19 cellular contexts compared by ENCODE assay signal in the genomic region with DNA sequence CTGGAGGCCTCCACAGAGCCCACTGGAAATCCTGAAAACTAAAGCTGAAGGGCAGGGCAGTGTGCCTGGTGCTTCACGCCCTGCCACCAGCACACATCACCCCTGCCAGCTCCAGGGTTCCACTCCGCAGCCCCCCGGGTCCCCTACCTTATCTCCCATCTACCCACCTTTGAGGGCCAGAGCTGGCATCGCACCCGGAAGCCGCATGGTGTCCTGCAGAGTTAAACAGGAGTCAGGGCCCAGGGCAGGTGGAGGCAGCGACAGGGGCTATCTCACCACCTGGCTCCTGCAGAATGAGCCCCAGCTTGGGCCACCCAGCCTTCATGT. TPM values are rescaled to one million over a fixed set of nuclear protein-coding genes. Genes with fewer than 3 reads are reported as not detected.
A peak's percentile ranks its signal among the peaks of the same experiment; 100 is the strongest.
DNase-seq lines count a peak whose midpoint lies in the region; ATAC-seq and TF ChIP-seq lines count a peak whose summit lies in the region.
"Had no signal": no experiment of that assay in that cellular context is flagged by ENCODE, and none has a peak within 500 bp of the region (broad histone marks: within the 10 kb centered on the region; RNA-seq: fewer than 3 reads in every experiment).

No MANE protein-coding gene starts in this region.

- TF ChIP-seq CTCF in left ventricle myocardium inferior (IDR thresholded peaks at IDR 0.05; ENCODE audit: borderline replicate concordance) (no peak), sigmoid colon (IDR thresholded peaks at IDR 0.05) (no peak), vagina (IDR thresholded peaks at IDR 0.05) (no peak)

- TF ChIP-seq POLR2A in sigmoid colon (IDR thresholded peaks at IDR 0.05) (no peak), vagina (IDR thresholded peaks at IDR 0.05) (no peak)

- H3K4me3 ChIP-seq in left ventricle myocardium inferior (peak overlapping the region; percentile 36), sigmoid colon (no peak overlapping the region), vagina (no peak overlapping the region)
- H3K4me3 ChIP-seq: SJCRH30 had no signal

- H3K27me3 ChIP-seq in left ventricle myocardium inferior (ENCODE audit: low read depth) (no peaks in the 10 kb centered on the region), layer of hippocampus (ENCODE audit: control insufficient read depth, insufficient read depth, low read length) (no peaks in the 10 kb centered on the region), sigmoid colon (no peaks in the 10 kb centered on the region), vagina (no peaks in the 10 kb centered on the region)
- H3K27me3 ChIP-seq: SJCRH30 had no signal

- no peaks in the 10 kb centered on the region for H3K9me3 ChIP-seq in left ventricle myocardium inferior (replicated peaks)
- H3K9me3 ChIP-seq in sigmoid colon: no peaks in the 10 kb centered on the region
- no peaks in the 10 kb centered on the region for H3K9me3 ChIP-seq in vagina
- H3K9me3 ChIP-seq: SJCRH30 had no signal

- no peak for DNase-seq in left ventricle myocardium inferior
- DNase-seq in left cardiac atrium: no peak
- no peak for DNase-seq in sigmoid colon
- no peak for DNase-seq in vagina (ENCODE audit: extremely low spot score in 2 of 2)
- no peak for DNase-seq in amygdala (lab: John Stamatoyannopoulos, UW)
- DNase-seq: activated CD4-positive, alpha-beta T cell treated with anti-CD3 and anti-CD28 coated beads, Interleukin-2, amount 50 U/mL, for 48 hours; GDM1; NCI-H1436; SJCRH30; small intestine; stimulated activated naive CD4-positive, alpha-beta T cell treated with Interleukin-2 at 50 U/mL for 16 hours had no signal

- no peak for TF ChIP-seq EP300 in sigmoid colon (IDR thresholded peaks at IDR 0.05)

- 93 to 94% methylated on average over 7 of the region's 7 CpGs for WGBS in sigmoid colon, 2 donors

- ATAC-seq in left cardiac atrium: no peak
- no peak for ATAC-seq in esophagus mucosa
- ATAC-seq in GM19455 (IDR thresholded peaks at IDR 0.05; ENCODE audit: unreplicated experiment): no peak

- peak overlapping the region; percentile 89 for H3K27ac ChIP-seq in left ventricle myocardium inferior (replicated peaks)
- peak overlapping the region; percentile 82 for H3K27ac ChIP-seq in layer of hippocampus (ENCODE audit: low read depth, low read length)
- H3K27ac ChIP-seq in sigmoid colon: peak overlapping the region; percentile 84 to 92 (median 87)
- H3K27ac ChIP-seq in vagina: peak overlapping the region; percentile 83
- H3K27ac ChIP-seq: KMS-11 had no signal

- intact Hi-C loops in left ventricle myocardium inferior (cut with micrococcal nuclease) (no loop called here), left cardiac atrium (cut with DNase I) (loop anchor here in 1 of 2 donors (10.0 kb wide), 1 partner anchor 298 kb away; no protein-coding TSS in a partner anchor), sigmoid colon (cut with DNase I) (no loop called here), vagina (cut with DNase I) (no loop called here)

- H3K4me1 ChIP-seq in left ventricle myocardium inferior (peaks cover 91% of the 10 kb centered on the region), sigmoid colon (peaks cover 0 to 67% (median 65%) of the 10 kb centered on the region in 4 donors), vagina (peaks cover 95% of the 10 kb centered on the region)

- H3K36me3 ChIP-seq in left ventricle myocardium inferior: peaks cover 19% of the 10 kb centered on the region
- H3K36me3 ChIP-seq in sigmoid colon: peaks cover 0 to 27% (median 6%) of the 10 kb centered on the region in 4 donors
- peaks cover 0 to 19% of the 10 kb centered on the region in 2 donors for H3K36me3 ChIP-seq in vagina
- H3K36me3 ChIP-seq: SJCRH30 had no signal

RNA-seq across cellular contexts. Expression of gene PDGFRB, which starts 18.8 kb away (rescaled TPM):
- total RNA-seq in left ventricle myocardium inferior: 39.7 TPM
- total RNA-seq in left cardiac atrium: 10 to 100 TPM; 62.9 to 68.3 TPM
- total RNA-seq in sigmoid colon: 100 to 1,000 TPM in 1 of 4 donors, 10 to 100 TPM in 3; 54.9 to 104 (median 69.4) TPM
- polyA plus RNA-seq in sigmoid colon: 10 to 100 TPM in 1 of 3 donors, 1 to 10 TPM in 2; 3.9 to 26.7 (median 6.0) TPM
- total RNA-seq in vagina: 173 TPM
- total RNA-seq in esophagus mucosa: 11.5 TPM

RNA-seq across cellular contexts. Expression of gene CDX1, which starts 29.8 kb away (rescaled TPM):
- total RNA-seq in left ventricle myocardium inferior (not detected), left cardiac atrium (not detected), sigmoid colon (1 to 10 TPM in 1 of 4 donors, under 1 TPM in 1, not detected in 2; 0.71 to 1.4 TPM), vagina (not detected), esophagus mucosa (not detected)
- polyA plus RNA-seq in sigmoid colon: 100 to 1,000 TPM; 325 to 455 (median 330) TPM
- total RNA-seq: activated T-helper 1 cell treated with anti-CD3 and anti-CD28 coated beads, Interleukin-12 subunit alpha, Interleukin-12 subunit beta, Interleukin-2, Interleukin-4 antibody, amounts not matched to agents 30 ng/mL and 10 ng/mL and 1 ng/mL, durations not matched to agents 14 hours and 24 hours and 36 hours; dermis blood vessel endothelial cell; lower leg skin; neural crest cell; SJCRH30 had no signal

RNA-seq across cellular contexts. Expression of gene CSF1R, which starts 50.5 kb away (rescaled TPM):
- total RNA-seq in left ventricle myocardium inferior (15.5 TPM), left cardiac atrium (10 to 100 TPM; 18.3 to 41.6 TPM), sigmoid colon (10 to 100 TPM; 21.9 to 44.4 (median 36.0) TPM), vagina (21.4 TPM), esophagus mucosa (2.7 TPM)
- 10 to 100 TPM; 10.8 to 26.1 (median 16.3) TPM for polyA plus RNA-seq in sigmoid colon
- total RNA-seq: dermis blood vessel endothelial cell, neural crest cell had no signal

RNA-seq across cellular contexts. Expression of gene SLC6A7, which starts 53.1 kb away (rescaled TPM):
- total RNA-seq in left ventricle myocardium inferior (not detected), left cardiac atrium (not detected), sigmoid colon (not detected), vagina (0.25 TPM), esophagus mucosa (not detected)
- 10 to 100 TPM in 1 of 3 donors, under 1 TPM in 2; 0.46 to 10.8 (median 0.60) TPM for polyA plus RNA-seq in sigmoid colon
- total RNA-seq: activated T-helper 1 cell treated with anti-CD3 and anti-CD28 coated beads, Interleukin-12 subunit alpha, Interleukin-12 subunit beta, Interleukin-2, Interleukin-4 antibody, amounts not matched to agents 30 ng/mL and 10 ng/mL and 1 ng/mL, durations not matched to agents 14 hours and 24 hours and 36 hours; dermis blood vessel endothelial cell; neural crest cell; SJCRH30 had no signal
